In the genomic region with DNA sequence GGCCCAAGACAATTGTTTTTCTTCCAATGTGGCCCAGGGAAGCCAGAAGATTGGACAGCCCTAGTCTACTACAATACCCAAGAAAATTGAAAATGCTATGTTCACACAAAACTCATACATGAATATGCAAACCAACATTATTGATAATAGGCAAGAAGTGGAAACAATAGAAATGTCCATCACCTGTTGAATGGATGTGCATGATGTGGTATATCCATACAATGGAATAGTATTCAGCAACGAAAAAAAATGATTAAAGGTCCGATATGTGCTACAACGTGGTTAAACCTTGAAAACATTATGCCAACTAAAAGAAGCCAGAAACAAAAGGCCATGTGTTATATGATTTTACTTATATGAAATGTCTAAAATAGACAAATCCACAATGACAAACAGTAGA, we compare ENCODE assay signal across 27 cellular contexts.
"Had no signal": no experiment of that assay in that cellular context is flagged by ENCODE, and none has a peak within 500 bp of the region (broad histone marks: within the 10 kb centered on the region; RNA-seq: fewer than 3 reads in every experiment).

No MANE protein-coding gene starts in this region.

- ATAC-seq: stimulated activated effector memory CD8-positive, alpha-beta T cell treated with anti-CD3 and anti-CD28 coated beads, Interleukin-12 subunit alpha, Interleukin-12 subunit beta, amount 100 ng/mL, for 72 hours; stimulated activated memory B cell treated with anti-CD40 and anti-IgM and Interleukin-4, amounts not matched to agents 10 μg/mL and 1 μg/mL and 100 μg/mL, for 72 hours; stimulated activated naive B cell treated with anti-CD40 and anti-IgM and Interleukin-4, amounts not matched to agents 10 μg/mL and 1 μg/mL and 100 μg/mL, for 72 hours; stimulated activated naive CD8-positive, alpha-beta T cell treated with anti-CD3 and anti-CD28 coated beads, Interleukin-15, amount 100 ng/mL, for 72 hours; stimulated activated naive CD8-positive, alpha-beta T cell treated with anti-CD3 and anti-CD28 coated beads, Interleukin-15, Interleukin-2, amounts not matched to agents 100 U/mL and 50 U/mL, for 24 hours; upper lobe of right lung had no signal

- DNase-seq: stimulated activated CD4-positive, alpha-beta T cell treated with anti-CD3 and anti-CD28 coated beads, Interleukin-2, amount 100 ng/mL, for 48 hours; stimulated activated CD4-positive, alpha-beta T cell treated with anti-CD3 and anti-CD28 coated beads, Interleukin-4, amount 100 ng/mL, for 1 hour; stimulated activated CD4-positive, alpha-beta T cell treated with anti-CD3 and anti-CD28 coated beads, Interleukin-4, amount 100 ng/mL, for 24 hours; stimulated activated CD4-positive, alpha-beta T cell treated with anti-CD3 and anti-CD28 coated beads, Interleukin-4, amount 100 ng/mL, for 4 hours; stimulated activated CD8-positive, alpha-beta memory T cell treated with anti-CD3 and anti-CD28 coated beads, Interleukin-4, amount 100 ng/mL, for 48 hours; stimulated activated naive B cell treated with anti-CD40 and anti-IgM and Interleukin-4, amounts not matched to agents 10 μg/mL and 1 μg/mL and 100 μg/mL, for 72 hours; stimulated activated naive CD4-positive, alpha-beta T cell; stimulated activated naive CD4-positive, alpha-beta T cell treated with Interleukin-2 at 50 U/mL for 16 hours; stimulated activated naive CD8-positive, alpha-beta T cell treated with anti-CD3 and anti-CD28 coated beads, Interleukin-15, amount 100 ng/mL, for 72 hours; stimulated activated naive CD8-positive, alpha-beta T cell treated with anti-CD3 and anti-CD28 coated beads, Interleukin-15, Interleukin-2, amounts not matched to agents 100 U/mL and 50 U/mL, for 24 hours; stomach; substantia nigra; testis; thyroid gland; tibial artery; transverse colon; trophoblast cell; upper lobe of left lung; upper lobe of right lung; uterus had no signal

- H3K27me3 ChIP-seq: stomach, suprapubic skin, testis, thyroid gland, tibial artery, tibial nerve, transverse colon, upper lobe of left lung, upper lobe of right lung, uterus, vagina had no signal

- H3K36me3 ChIP-seq: stomach, suprapubic skin, thoracic aorta, thyroid gland, tibial artery, tibial nerve, transverse colon, upper lobe of left lung, upper lobe of right lung, uterus, vagina had no signal

- H3K4me1 ChIP-seq: stomach, suprapubic skin, testis, tibial artery, tibial nerve, transverse colon, upper lobe of left lung, upper lobe of right lung, uterus, vagina had no signal

- H3K4me3 ChIP-seq: stomach, suprapubic skin, testis, thoracic aorta, thyroid gland, tibial artery, tibial nerve, transverse colon, upper lobe of left lung, upper lobe of right lung, uterus, vagina had no signal

- FAIRE-seq: urothelium cell line had no signal

- H3K27ac ChIP-seq: stomach, suprapubic skin, testis, thoracic aorta, thyroid gland, tibial artery, tibial nerve, transverse colon, upper lobe of left lung, upper lobe of right lung, uterus, vagina had no signal

- H3K9me3 ChIP-seq: testis, thoracic aorta, thyroid gland, transverse colon, upper lobe of left lung, upper lobe of right lung, uterus, vagina had no signal
